ENCODE assay signal across 16 cellular contexts in genomic region chr22:49948958-49949913, GRCh38. TPM values are rescaled to one million over a fixed set of nuclear protein-coding genes. Genes with fewer than 3 reads are reported as not detected.
DNase-seq lines count a peak whose midpoint lies in the region; ATAC-seq, FAIRE-seq and TF ChIP-seq lines count a peak whose summit lies in the region.
"Had no signal": no experiment of that assay in that cellular context is flagged by ENCODE, and none has a peak within 500 bp of the region (broad histone marks: within the 10 kb centered on the region; RNA-seq: fewer than 3 reads in every experiment).

No MANE protein-coding gene starts in this region.

- POLR2A ChIA-PET in A673 (lab: Charles Lee; ENCODE audit: low non-redundant PET), result no interaction called here

- 66% methylated on average over 39 of the region's 42 CpGs for WGBS in prostate gland

- no peaks in the 10 kb centered on the region for H3K27me3 ChIP-seq in Peyer's patch
- H3K27me3 ChIP-seq in prostate gland (replicated peaks; ENCODE audit: insufficient read depth), result no peaks in the 10 kb centered on the region
- no peaks in the 10 kb centered on the region for H3K27me3 ChIP-seq in A673 (replicated peaks; ENCODE audit: insufficient read depth, low read depth, low read length, poor library complexity)

- peaks cover 0 to 56% (median 17%) of the 10 kb centered on the region in 4 donors for H3K4me1 ChIP-seq in Peyer's patch
- peaks cover 25 to 46% of the 10 kb centered on the region in 2 donors for H3K4me1 ChIP-seq in kidney (ENCODE audit: control insufficient read depth in 1 of 2, insufficient read depth in 1 of 2, low read depth in 1 of 2, low read length in 2 of 2)
- H3K4me1 ChIP-seq in prostate gland (replicated peaks), result peaks cover 54% of the 10 kb centered on the region
- peaks cover 22% of the 10 kb centered on the region for H3K4me1 ChIP-seq in A673 (ENCODE audit: insufficient read depth, low read length, poor library complexity, severe bottlenecking)

- ATAC-seq in GM19023 (IDR thresholded peaks at IDR 0.05; ENCODE audit: unreplicated experiment), result no peak
- ATAC-seq: natural killer cell had no signal

- DNase-seq in Calu3 (peak; percentile 93), Peyer's patch (peak in 2 of 3 donors; percentile 92 to 95), kidney (peak; percentile 97), prostate gland (ENCODE audit: low spot score) (peak; percentile 93), A673 (ENCODE audit: low spot score) (no peak), endothelial cell (ENCODE audit: low spot score) (no peak)
- no peak for DNase-seq in activated naive CD4-positive, alpha-beta T cell treated with Interleukin-2 at 50 U/mL for 16 hours
- DNase-seq: activated CD4-positive, alpha-beta T cell treated with anti-CD3 and anti-CD28 coated beads, Interleukin-2, amount 50 U/mL, for 48 hours; activated naive CD4-positive, alpha-beta T cell; CD4-positive, CD25-positive, alpha-beta regulatory T cell; natural killer cell; NCI-H1417; stimulated activated CD4-positive, alpha-beta T cell treated with anti-CD3 and anti-CD28 coated beads, Interleukin-15, amount 100 ng/mL, for 24 hours; T-helper 1 cell had no signal

- H3K9me3 ChIP-seq in Peyer's patch (no peaks in the 10 kb centered on the region), kidney (ENCODE audit: control insufficient read depth in 1 of 2, low read length in 2 of 2) (no peaks in the 10 kb centered on the region), prostate gland (no peaks in the 10 kb centered on the region), A673 (ENCODE audit: low read depth, low read length, poor library complexity, severe bottlenecking) (no peaks in the 10 kb centered on the region)

- peaks cover 65% of the 10 kb centered on the region for H3K36me3 Mint-ChIP-seq in Calu3 (ENCODE audit: insufficient read depth, unreplicated experiment)
- no peaks in the 10 kb centered on the region for H3K36me3 Mint-ChIP-seq in endothelial cell (ENCODE audit: low read depth, unreplicated experiment)
- H3K36me3 Mint-ChIP-seq: CD4-positive, CD25-positive, alpha-beta regulatory T cell; natural killer cell had no signal

- no peak for TF ChIP-seq CTCF in Calu3 (IDR thresholded peaks at IDR 0.05; ENCODE audit: unreplicated experiment)
- peak in 2 of 6 experiments; percentile 15 to 36 for TF ChIP-seq CTCF in Peyer's patch (IDR thresholded peaks at IDR 0.05)
- no peak for TF ChIP-seq CTCF in kidney (IDR thresholded peaks at IDR 0.05; ENCODE audit: borderline replicate concordance, extremely low read depth, insufficient read depth)
- peak in 1 of 4 experiments; percentile 49 for TF ChIP-seq CTCF in prostate gland (IDR thresholded peaks at IDR 0.05)
- TF ChIP-seq CTCF in A673 (conservative IDR thresholded peaks at IDR 0.05; ENCODE audit: low read depth, low read length), result no peak
- no peak for TF ChIP-seq CTCF in endothelial cell (IDR thresholded peaks at IDR 0.05; ENCODE audit: unreplicated experiment)

- TF ChIP-seq POLR2A in Peyer's patch (IDR thresholded peaks at IDR 0.05) (peak; percentile 98 to 99), prostate gland (IDR thresholded peaks at IDR 0.05) (peak; percentile 68)

- CTCF ChIA-PET in Calu3 (lab: Charles Lee) (interaction anchor here (1.2 to 2.2 kb wide), 3 partner anchors 15 to 81 kb away, joined by 3 to 6 read pairs (median 6); no protein-coding TSS in a partner anchor), A673 (lab: Charles Lee) (no interaction called here)

- BruUV-seq in Calu3 (replicated peaks; lab: Mats Ljungman, UMichigan) (no TSS peak), A673 (replicated peaks; lab: Mats Ljungman, UMichigan) (no TSS peak)

- no peak for FAIRE-seq in kidney (lab: Jason Lieb, UNC)
- FAIRE-seq: HTR-8/SVneo had no signal

- no peaks in the 10 kb centered on the region for H3K27me3 Mint-ChIP-seq in Calu3 (ENCODE audit: unreplicated experiment)
- H3K27me3 Mint-ChIP-seq in endothelial cell (ENCODE audit: unreplicated experiment), result peaks cover 5% of the 10 kb centered on the region
- H3K27me3 Mint-ChIP-seq: CD4-positive, CD25-positive, alpha-beta regulatory T cell had no signal

- peak overlapping the region; percentile 76 for H3K4me3 Mint-ChIP-seq in Calu3 (ENCODE audit: low read depth, unreplicated experiment)
- no peak overlapping the region for H3K4me3 Mint-ChIP-seq in endothelial cell (ENCODE audit: unreplicated experiment)
- H3K4me3 Mint-ChIP-seq: CD4-positive, CD25-positive, alpha-beta regulatory T cell; natural killer cell had no signal

- peaks cover 17% of the 10 kb centered on the region for H3K4me1 Mint-ChIP-seq in Calu3 (ENCODE audit: low read depth, unreplicated experiment)
- peaks cover 9% of the 10 kb centered on the region for H3K4me1 Mint-ChIP-seq in endothelial cell (ENCODE audit: unreplicated experiment)

- peak overlapping the region in 1 of 2 donors; percentile 34 for H3K9ac ChIP-seq in kidney (ENCODE audit: low read length in 2 of 2)

- H3K36me3 ChIP-seq in Peyer's patch (no peaks in the 10 kb centered on the region), kidney (ENCODE audit: control insufficient read depth in 1 of 2, insufficient read depth in 2 of 2, low read length in 2 of 2) (no peaks in the 10 kb centered on the region), prostate gland (no peaks in the 10 kb centered on the region), A673 (ENCODE audit: insufficient read depth, low read length, poor library complexity, severe bottlenecking) (no peaks in the 10 kb centered on the region)

- intact Hi-C loops in Calu3 (cut with micrococcal nuclease; ENCODE audit: unreplicated experiment) (loop anchor here (2.0 kb wide), 1 partner anchor 14 kb away; no protein-coding TSS in a partner anchor), kidney (cut with DNase I) (no loop called here), prostate gland (cut with DNase I) (no loop called here), A673 (cut with micrococcal nuclease; ENCODE audit: unreplicated experiment) (no loop called here)

- H3K27ac ChIP-seq in Peyer's patch (peak overlapping the region; percentile 6 to 99 (median 98)), kidney (ENCODE audit: low read depth in 2 of 2, low read length in 2 of 2) (peak overlapping the region; percentile 76 to 81), prostate gland (peak overlapping the region; percentile 95 to 96), A673 (ENCODE audit: low read depth, low read length, poor library complexity, severe bottlenecking) (no peak overlapping the region)

- H3K4me3 ChIP-seq in Peyer's patch, result peak overlapping the region in 3 of 4 donors; percentile 24 to 67 (median 61)
- H3K4me3 ChIP-seq in kidney (ENCODE audit: low read length in 2 of 2), result no peak overlapping the region
- H3K4me3 ChIP-seq in prostate gland, result peak overlapping the region; percentile 13 to 38
- H3K4me3 ChIP-seq in A673 (ENCODE audit: low read depth, low read length, poor library complexity, severe bottlenecking), result no peak overlapping the region

- H3K9me3 Mint-ChIP-seq in Calu3 (ENCODE audit: low read depth, unreplicated experiment) (no peaks in the 10 kb centered on the region), endothelial cell (ENCODE audit: unreplicated experiment) (no peaks in the 10 kb centered on the region)
- H3K9me3 Mint-ChIP-seq: CD4-positive, CD25-positive, alpha-beta regulatory T cell; natural killer cell had no signal

- peak overlapping the region; percentile 93 for H3K27ac Mint-ChIP-seq in Calu3 (ENCODE audit: unreplicated experiment)
- no peak overlapping the region for H3K27ac Mint-ChIP-seq in endothelial cell (ENCODE audit: unreplicated experiment)
- H3K27ac Mint-ChIP-seq: natural killer cell had no signal

RNA-seq across cellular contexts. Expression of gene PIM3, which starts 11.3 kb away (rescaled TPM):
- total RNA-seq in Calu3 (2022) (86.3 and 97.3 TPM in 2 replicates), Peyer's patch (100 to 1,000 TPM in 2 of 4 donors, 10 to 100 TPM in 2; 66.2 to 142 (median 105) TPM), kidney (107 TPM), prostate gland (100 to 1,000 TPM; 126 to 183 TPM), A673 (2021) (70.9 and 71.3 TPM in 2 replicates), endothelial cell (ENCODE audit: unreplicated experiment) (112 TPM)
- 96.5 TPM for polyA plus RNA-seq in kidney (ENCODE audit: insufficient read depth, low read depth, low replicate concordance)

RNA-seq across cellular contexts. Expression of gene CRELD2, which starts 30.8 kb away (rescaled TPM):
- 57.8 and 64.6 TPM in 2 replicates for total RNA-seq in Calu3 (2022)
- 10 to 100 TPM; 33.3 to 52.0 (median 41.1) TPM for total RNA-seq in Peyer's patch
- total RNA-seq in kidney, result 54.0 TPM
- polyA plus RNA-seq in kidney (ENCODE audit: insufficient read depth, low read depth, low replicate concordance), result 37.3 TPM
- total RNA-seq in prostate gland, result 10 to 100 TPM; 55.1 to 70.1 TPM
- total RNA-seq in A673 (2021), result 54.1 and 54.7 TPM in 2 replicates
- 207 TPM for total RNA-seq in endothelial cell (ENCODE audit: unreplicated experiment)

RNA-seq across cellular contexts. Expression of gene ALG12, which starts 31.0 kb away (rescaled TPM):
- total RNA-seq in Calu3 (2022) (25.4 and 27.0 TPM in 2 replicates), Peyer's patch (10 to 100 TPM; 17.3 to 25.5 (median 22.1) TPM), kidney (28.4 TPM), prostate gland (10 to 100 TPM; 26.1 to 33.6 TPM), A673 (2021) (18.6 and 19.8 TPM in 2 replicates), endothelial cell (ENCODE audit: unreplicated experiment) (23.2 TPM)
- polyA plus RNA-seq in kidney (ENCODE audit: insufficient read depth, low read depth, low replicate concordance), result 27.2 TPM

Comparison
In these comparisons a context has a peak if more than half of its experiments do, and no peak if none do; other contexts are left out.
1. DNase-seq: peak in Calu3 (single experiment), Peyer's patch (2 of 3), kidney (single experiment) and prostate gland (single experiment); none in A673 (single experiment), endothelial cell (single experiment) and activated naive CD4-positive, alpha-beta T cell treated with Interleukin-2 at 50 U/mL for 16 hours (single experiment).
2. H3K4me3 ChIP-seq: peak in Peyer's patch (3 of 4) and prostate gland (2 of 2); none in kidney (0 of 2) and A673 (single experiment).